ENCODE assay signal across 25 cellular contexts in the genomic region with DNA sequence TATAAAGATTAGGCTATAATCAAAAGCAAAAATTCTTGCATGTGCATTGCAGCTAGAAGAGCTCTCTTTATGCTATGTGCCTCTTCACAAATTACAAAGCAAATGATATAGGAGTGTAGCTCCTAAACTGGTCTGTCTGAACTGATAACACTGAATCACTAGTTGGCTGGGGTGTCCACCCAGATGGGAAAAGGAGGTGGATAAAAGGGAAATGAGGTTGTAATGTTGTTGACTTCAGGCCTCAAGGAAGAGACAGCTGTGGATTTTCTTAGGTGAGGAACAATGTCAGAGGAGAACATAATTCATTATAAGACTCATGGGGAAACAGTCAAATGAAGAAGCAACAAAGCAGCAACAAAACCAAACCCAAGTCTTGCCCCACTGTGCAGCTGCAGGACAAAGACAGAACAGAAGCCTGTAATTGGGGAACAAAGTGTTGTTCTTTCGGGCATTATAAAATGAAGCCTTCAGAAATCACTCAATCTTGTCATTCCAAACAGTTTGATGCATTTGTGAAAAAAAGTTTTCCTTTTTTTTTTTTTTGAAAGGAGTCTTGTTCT.
A peak's percentile ranks its signal among the peaks of the same experiment; 100 is the strongest.
DNase-seq lines count a peak whose midpoint lies in the region; ATAC-seq and TF ChIP-seq lines count a peak whose summit lies in the region.
"Had no signal": no experiment of that assay in that cellular context is flagged by ENCODE, and none has a peak within 500 bp of the region (broad histone marks: within the 10 kb centered on the region; RNA-seq: fewer than 3 reads in every experiment).

No MANE protein-coding gene starts in this region.

- CTCF ChIA-PET in SK-N-SH (lab: Yijun Ruan, JAX) = interaction anchor here (0.9 to 1.0 kb wide), 2 partner anchors 224 kb away, joined by 3 read pairs; no protein-coding TSS in a partner anchor

- H3K9me3 ChIP-seq in SK-N-SH (no peaks in the 10 kb centered on the region), OCI-LY1 (ENCODE audit: low read length) (no peaks in the 10 kb centered on the region)
- H3K9me3 ChIP-seq: colonic mucosa, esophagus muscularis mucosa, HAP-1, Peyer's patch, transverse colon had no signal

- 91% methylated on average over 1 of the region's 1 CpG for WGBS in SK-N-SH (ENCODE audit: low lambda C conversion rate)

- H3K9me2 ChIP-seq in SK-N-SH = no peaks in the 10 kb centered on the region
- H3K9me2 ChIP-seq in OCI-LY1 (ENCODE audit: low read depth, low read length) = no peaks in the 10 kb centered on the region

- no peak for DNase-seq in SK-N-SH
- DNase-seq in dermis blood vessel endothelial cell = peak; percentile 60
- DNase-seq in putamen (ENCODE audit: low spot score) = peak; percentile 39
- DNase-seq in GM19240 (ENCODE audit: insufficient read length, low spot score) = no peak
- no peak for DNase-seq in 8988T
- DNase-seq in stimulated activated CD8-positive, alpha-beta memory T cell treated with anti-CD3 and anti-CD28 coated beads, Interleukin-4, amount 100 ng/mL, for 48 hours = no peak
- DNase-seq: activated CD4-positive, CD25-positive, alpha-beta regulatory T cell treated with anti-CD3 and anti-CD28 coated beads, Interleukin-2, amount 50 U/mL, for 72 hours; activated CD8-positive, alpha-beta T cell treated with anti-CD3 and anti-CD28 coated beads for 36 hours; colonic mucosa; foreskin keratinocyte; GDM1; mesenchymal stem cell; NCI-H1048; NCI-H1694; Peyer's patch; SHP77 treated with DMSO at 0.1 percent for 48 hours; stimulated activated CD4-positive, alpha-beta T cell treated with anti-CD3 and anti-CD28 coated beads, Interleukin-1b, Interleukin-23, amount 100 ng/mL, for 48 hours; transverse colon had no signal

- ATAC-seq in SK-N-SH treated with all-trans-retinoic acid at 6 μM for 48 hours = no peak
- ATAC-seq: activated CD8-positive, alpha-beta T cell treated with anti-CD3 and anti-CD28 coated beads for 36 hours; activated naive CD4-positive, alpha-beta T cell treated with anti-CD3 and anti-CD28 coated beads, Interleukin-2, amount 50 U/mL, for 72 hours; foreskin keratinocyte had no signal

- H2AFZ ChIP-seq in SK-N-SH (ENCODE audit: low read depth) = 0 out of 2 replicates have a peak overlapping the region, but pooled peaks have one; percentile 9
- H2AFZ ChIP-seq in OCI-LY1 (ENCODE audit: low read length) = peak overlapping the region; percentile 72; the same call in 1 of the 2 replicates

- TF ChIP-seq CTCF in SK-N-SH (IDR thresholded peaks at IDR 0.05) (no peak), OCI-LY1 (IDR thresholded peaks at IDR 0.05; ENCODE audit: low read length) (no peak)

- H3F3A ChIP-seq in SK-N-SH (replicated peaks; ENCODE audit: insufficient read depth) (peaks cover 9% of the 10 kb centered on the region), OCI-LY1 (ENCODE audit: insufficient read depth, low read length) (0 out of 2 replicates have a peak, but pooled peaks cover 11% of the 10 kb centered on the region)

- H3K79me2 ChIP-seq in SK-N-SH (ENCODE audit: insufficient read depth) (no peaks in the 10 kb centered on the region), OCI-LY1 (ENCODE audit: insufficient read depth, low read length) (no peaks in the 10 kb centered on the region)

- H3K27me3 ChIP-seq in SK-N-SH (ENCODE audit: insufficient read depth) (no peaks in the 10 kb centered on the region), OCI-LY1 (ENCODE audit: insufficient read depth, low read length) (no peaks in the 10 kb centered on the region)
- H3K27me3 ChIP-seq: colonic mucosa, esophagus muscularis mucosa, foreskin keratinocyte, Peyer's patch, transverse colon had no signal

- H3K27ac ChIP-seq in SK-N-SH (ENCODE audit: low read depth in 2 of 2, low read length in 1 of 2) (no peak overlapping the region), OCI-LY1 (ENCODE audit: low read depth, low read length, poor library complexity, severe bottlenecking) (peak overlapping the region; percentile 97)
- H3K27ac ChIP-seq: colonic mucosa, esophagus muscularis mucosa, foreskin keratinocyte, KMS-11, Peyer's patch, transverse colon had no signal

- H3K4me1 ChIP-seq in SK-N-SH (ENCODE audit: control insufficient read depth in 1 of 2, insufficient read depth in 2 of 2, low read depth in 1 of 2, low read length in 1 of 2) (peaks cover 0 to 15% of the 10 kb centered on the region in 2 experiments; a peak in 1 of 4 replicates), OCI-LY1 (ENCODE audit: insufficient read depth, low read length, severe bottlenecking) (peaks cover 61% of the 10 kb centered on the region)
- H3K4me1 ChIP-seq: colonic mucosa, foreskin keratinocyte, HAP-1, Peyer's patch, transverse colon had no signal

- no peak for TF ChIP-seq EP300 in SK-N-SH (IDR thresholded peaks at IDR 0.05; ENCODE audit: borderline replicate concordance in 1 of 2, low read depth in 1 of 2, low read length in 1 of 2)

- TF ChIP-seq RAD21 in SK-N-SH (IDR thresholded peaks at IDR 0.05; ENCODE audit: low read length) = no peak

- no peaks in the 10 kb centered on the region for H3K36me3 ChIP-seq in SK-N-SH (replicated peaks in 1 of 2; ENCODE audit: control insufficient read depth in 1 of 2, insufficient read depth in 2 of 2, low read length in 1 of 2)
- H3K36me3 ChIP-seq in OCI-LY1 (ENCODE audit: insufficient read depth, low read length) = no peaks in the 10 kb centered on the region
- H3K36me3 ChIP-seq: colonic mucosa, esophagus muscularis mucosa, HAP-1, Peyer's patch, transverse colon had no signal

- H3K4me3 ChIP-seq in SK-N-SH (ENCODE audit: low read depth in 2 of 2, low read length in 1 of 2) (no peak overlapping the region), OCI-LY1 (ENCODE audit: low read depth, low read length, poor library complexity, severe bottlenecking) (peak overlapping the region; percentile 35)
- H3K4me3 ChIP-seq: colonic mucosa, esophagus muscularis mucosa, HAP-1, Peyer's patch, skin epidermis, transverse colon had no signal

- no peaks in the 10 kb centered on the region for H4K20me1 ChIP-seq in SK-N-SH (ENCODE audit: insufficient read depth)
- no peaks in the 10 kb centered on the region for H4K20me1 ChIP-seq in OCI-LY1 (ENCODE audit: insufficient read depth, low read length)

- H3K9ac ChIP-seq in SK-N-SH = no peak overlapping the region
- peak overlapping the region; percentile 55; the same call in 1 of the 2 replicates for H3K9ac ChIP-seq in OCI-LY1 (ENCODE audit: low read length)
- H3K9ac ChIP-seq: KMS-11 had no signal

- H3K4me2 ChIP-seq in SK-N-SH (no peak overlapping the region), OCI-LY1 (ENCODE audit: low read length) (peak overlapping the region; percentile 51)
- H3K4me2 ChIP-seq: KMS-11 had no signal

- POLR2A ChIA-PET in SK-N-SH (lab: Yijun Ruan, JAX) = no interaction called here

TF ChIP-seq in SK-N-SH, 30 proteins besides CTCF, POLR2A, EP300 and RAD21 (continues in another document):
- TF ChIP-seq CHD2 (IDR thresholded peaks at IDR 0.05; ENCODE audit: low read length, partially characterized antibody) (no peak), EZH2phosphoT487 (IDR thresholded peaks at IDR 0.05; ENCODE audit: borderline replicate concordance, low read depth) (no peak), MXI1 (IDR thresholded peaks at IDR 0.05; ENCODE audit: low read depth, low read length) (no peak), NRF1 (IDR thresholded peaks at IDR 0.05; ENCODE audit: low read depth, low read length) (no peak), SMC3 (IDR thresholded peaks at IDR 0.05; ENCODE audit: low read depth, low read length) (no peak), SIN3A (IDR thresholded peaks at IDR 0.05; ENCODE audit: borderline replicate concordance, low read depth, low read length) (no peak), TCF12 (IDR thresholded peaks at IDR 0.05) (no peak)
- TF ChIP-seq, protein P1, sequence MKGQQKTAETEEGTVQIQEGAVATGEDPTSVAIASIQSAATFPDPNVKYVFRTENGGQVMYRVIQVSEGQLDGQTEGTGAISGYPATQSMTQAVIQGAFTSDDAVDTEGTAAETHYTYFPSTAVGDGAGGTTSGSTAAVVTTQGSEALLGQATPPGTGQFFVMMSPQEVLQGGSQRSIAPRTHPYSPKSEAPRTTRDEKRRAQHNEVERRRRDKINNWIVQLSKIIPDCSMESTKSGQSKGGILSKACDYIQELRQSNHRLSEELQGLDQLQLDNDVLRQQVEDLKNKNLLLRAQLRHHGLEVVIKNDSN (IDR thresholded peaks at IDR 0.05; ENCODE audit: borderline replicate concordance, low read depth) = no peak

TF ChIP-seq in SK-N-SH treated with all-trans-retinoic acid at 6 μM for 48 hours, 23 proteins besides CTCF, POLR2A, EP300 and RAD21 (continues in another document):
- TF ChIP-seq, protein P2, sequence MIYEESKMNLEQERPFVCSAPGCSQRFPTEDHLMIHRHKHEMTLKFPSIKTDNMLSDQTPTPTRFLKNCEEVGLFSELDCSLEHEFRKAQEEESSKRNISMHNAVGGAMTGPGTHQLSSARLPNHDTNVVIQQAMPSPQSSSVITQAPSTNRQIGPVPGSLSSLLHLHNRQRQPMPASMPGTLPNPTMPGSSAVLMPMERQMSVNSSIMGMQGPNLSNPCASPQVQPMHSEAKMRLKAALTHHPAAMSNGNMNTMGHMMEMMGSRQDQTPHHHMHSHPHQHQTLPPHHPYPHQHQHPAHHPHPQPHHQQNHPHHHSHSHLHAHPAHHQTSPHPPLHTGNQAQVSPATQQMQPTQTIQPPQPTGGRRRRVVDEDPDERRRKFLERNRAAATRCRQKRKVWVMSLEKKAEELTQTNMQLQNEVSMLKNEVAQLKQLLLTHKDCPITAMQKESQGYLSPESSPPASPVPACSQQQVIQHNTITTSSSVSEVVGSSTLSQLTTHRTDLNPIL (CRISPR knock-in tag; IDR thresholded peaks at IDR 0.05; ENCODE audit: low read depth) = no peak
- no peak for TF ChIP-seq CSDC2 (CRISPR knock-in tag; IDR thresholded peaks at IDR 0.05)
- no peak for TF ChIP-seq ZFP3 (CRISPR knock-in tag; IDR thresholded peaks at IDR 0.05)
- TF ChIP-seq RARB (CRISPR knock-in tag; IDR thresholded peaks at IDR 0.05) = no peak
- TF ChIP-seq ZFP30 (CRISPR knock-in tag; IDR thresholded peaks at IDR 0.05) = no peak
- TF ChIP-seq ZNF8 (CRISPR knock-in tag; IDR thresholded peaks at IDR 0.05) = no peak
- TF ChIP-seq ISL1 (CRISPR knock-in tag; IDR thresholded peaks at IDR 0.05) = no peak
- TF ChIP-seq, protein P3, sequence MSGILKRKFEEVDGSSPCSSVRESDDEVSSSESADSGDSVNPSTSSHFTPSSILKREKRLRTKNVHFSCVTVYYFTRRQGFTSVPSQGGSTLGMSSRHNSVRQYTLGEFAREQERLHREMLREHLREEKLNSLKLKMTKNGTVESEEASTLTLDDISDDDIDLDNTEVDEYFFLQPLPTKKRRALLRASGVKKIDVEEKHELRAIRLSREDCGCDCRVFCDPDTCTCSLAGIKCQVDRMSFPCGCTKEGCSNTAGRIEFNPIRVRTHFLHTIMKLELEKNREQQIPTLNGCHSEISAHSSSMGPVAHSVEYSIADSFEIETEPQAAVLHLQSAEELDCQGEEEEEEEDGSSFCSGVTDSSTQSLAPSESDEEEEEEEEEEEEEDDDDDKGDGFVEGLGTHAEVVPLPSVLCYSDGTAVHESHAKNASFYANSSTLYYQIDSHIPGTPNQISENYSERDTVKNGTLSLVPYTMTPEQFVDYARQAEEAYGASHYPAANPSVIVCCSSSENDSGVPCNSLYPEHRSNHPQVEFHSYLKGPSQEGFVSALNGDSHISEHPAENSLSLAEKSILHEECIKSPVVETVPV (CRISPR knock-in tag; IDR thresholded peaks at IDR 0.05) = no peak
- no peak for TF ChIP-seq ESRRG (CRISPR knock-in tag; IDR thresholded peaks at IDR 0.05)
- TF ChIP-seq SNAI2 (CRISPR knock-in tag; IDR thresholded peaks at IDR 0.05) = no peak
- TF ChIP-seq ZC3H10 (CRISPR knock-in tag; IDR thresholded peaks at IDR 0.05) = no peak

Comparison
In these comparisons a context has a peak if more than half of its experiments do, and no peak if none do; other contexts are left out.
1. DNase-seq: peak in dermis blood vessel endothelial cell (single experiment) and putamen (single experiment); none in SK-N-SH (single experiment), GM19240 (single experiment), 8988T (single experiment) and stimulated activated CD8-positive, alpha-beta memory T cell treated with anti-CD3 and anti-CD28 coated beads, Interleukin-4, amount 100 ng/mL, for 48 hours (single experiment).